In the genomic region with DNA sequence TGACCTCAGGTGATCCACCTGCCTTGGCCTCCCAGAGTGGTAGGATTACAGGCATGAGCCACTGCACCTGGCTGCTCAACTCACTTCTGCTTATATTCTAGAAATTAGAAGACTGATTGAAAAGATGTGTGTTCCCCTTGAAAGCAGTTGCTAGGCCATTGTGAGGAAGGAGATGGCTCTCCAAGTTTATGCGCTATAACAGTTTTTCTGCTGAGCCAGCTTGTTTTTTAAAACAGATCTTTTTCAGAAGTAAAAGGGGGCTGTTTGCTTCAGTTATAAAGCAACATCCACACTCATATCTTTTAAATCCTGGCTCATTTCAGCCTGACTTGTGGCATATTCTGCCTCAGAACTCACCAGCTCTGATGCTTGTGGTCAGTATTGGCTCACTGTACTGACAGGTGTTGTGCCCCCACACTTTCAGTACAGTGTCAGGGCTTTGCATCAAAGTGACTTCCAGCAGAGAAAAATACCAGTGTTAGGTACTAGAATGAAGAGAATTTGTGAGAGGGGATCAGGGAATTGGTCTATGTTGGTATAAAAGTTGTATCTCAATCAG, we compare ENCODE assay signal across 1 cellular context.
TF ChIP-seq lines count a peak whose summit lies in the region.

No MANE protein-coding gene starts in this region.

TF ChIP-seq in K562, 482 proteins besides CTCF, POLR2A, EP300 and RAD21 (continued from another document and continues in another):
- TF ChIP-seq, protein P1, sequence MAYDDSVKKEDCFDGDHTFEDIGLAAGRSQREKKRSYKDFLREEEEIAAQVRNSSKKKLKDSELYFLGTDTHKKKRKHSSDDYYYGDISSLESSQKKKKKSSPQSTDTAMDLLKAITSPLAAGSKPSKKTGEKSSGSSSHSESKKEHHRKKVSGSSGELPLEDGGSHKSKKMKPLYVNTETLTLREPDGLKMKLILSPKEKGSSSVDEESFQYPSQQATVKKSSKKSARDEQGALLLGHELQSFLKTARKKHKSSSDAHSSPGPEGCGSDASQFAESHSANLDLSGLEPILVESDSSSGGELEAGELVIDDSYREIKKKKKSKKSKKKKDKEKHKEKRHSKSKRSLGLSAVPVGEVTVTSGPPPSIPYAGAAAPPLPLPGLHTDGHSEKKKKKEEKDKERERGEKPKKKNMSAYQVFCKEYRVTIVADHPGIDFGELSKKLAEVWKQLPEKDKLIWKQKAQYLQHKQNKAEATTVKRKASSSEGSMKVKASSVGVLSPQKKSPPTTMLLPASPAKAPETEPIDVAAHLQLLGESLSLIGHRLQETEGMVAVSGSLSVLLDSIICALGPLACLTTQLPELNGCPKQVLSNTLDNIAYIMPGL (CRISPR knock-in tag; IDR thresholded peaks at IDR 0.05) = peak; percentile 30; the same call in 1 of the 2 replicates
- TF ChIP-seq, protein P2, sequence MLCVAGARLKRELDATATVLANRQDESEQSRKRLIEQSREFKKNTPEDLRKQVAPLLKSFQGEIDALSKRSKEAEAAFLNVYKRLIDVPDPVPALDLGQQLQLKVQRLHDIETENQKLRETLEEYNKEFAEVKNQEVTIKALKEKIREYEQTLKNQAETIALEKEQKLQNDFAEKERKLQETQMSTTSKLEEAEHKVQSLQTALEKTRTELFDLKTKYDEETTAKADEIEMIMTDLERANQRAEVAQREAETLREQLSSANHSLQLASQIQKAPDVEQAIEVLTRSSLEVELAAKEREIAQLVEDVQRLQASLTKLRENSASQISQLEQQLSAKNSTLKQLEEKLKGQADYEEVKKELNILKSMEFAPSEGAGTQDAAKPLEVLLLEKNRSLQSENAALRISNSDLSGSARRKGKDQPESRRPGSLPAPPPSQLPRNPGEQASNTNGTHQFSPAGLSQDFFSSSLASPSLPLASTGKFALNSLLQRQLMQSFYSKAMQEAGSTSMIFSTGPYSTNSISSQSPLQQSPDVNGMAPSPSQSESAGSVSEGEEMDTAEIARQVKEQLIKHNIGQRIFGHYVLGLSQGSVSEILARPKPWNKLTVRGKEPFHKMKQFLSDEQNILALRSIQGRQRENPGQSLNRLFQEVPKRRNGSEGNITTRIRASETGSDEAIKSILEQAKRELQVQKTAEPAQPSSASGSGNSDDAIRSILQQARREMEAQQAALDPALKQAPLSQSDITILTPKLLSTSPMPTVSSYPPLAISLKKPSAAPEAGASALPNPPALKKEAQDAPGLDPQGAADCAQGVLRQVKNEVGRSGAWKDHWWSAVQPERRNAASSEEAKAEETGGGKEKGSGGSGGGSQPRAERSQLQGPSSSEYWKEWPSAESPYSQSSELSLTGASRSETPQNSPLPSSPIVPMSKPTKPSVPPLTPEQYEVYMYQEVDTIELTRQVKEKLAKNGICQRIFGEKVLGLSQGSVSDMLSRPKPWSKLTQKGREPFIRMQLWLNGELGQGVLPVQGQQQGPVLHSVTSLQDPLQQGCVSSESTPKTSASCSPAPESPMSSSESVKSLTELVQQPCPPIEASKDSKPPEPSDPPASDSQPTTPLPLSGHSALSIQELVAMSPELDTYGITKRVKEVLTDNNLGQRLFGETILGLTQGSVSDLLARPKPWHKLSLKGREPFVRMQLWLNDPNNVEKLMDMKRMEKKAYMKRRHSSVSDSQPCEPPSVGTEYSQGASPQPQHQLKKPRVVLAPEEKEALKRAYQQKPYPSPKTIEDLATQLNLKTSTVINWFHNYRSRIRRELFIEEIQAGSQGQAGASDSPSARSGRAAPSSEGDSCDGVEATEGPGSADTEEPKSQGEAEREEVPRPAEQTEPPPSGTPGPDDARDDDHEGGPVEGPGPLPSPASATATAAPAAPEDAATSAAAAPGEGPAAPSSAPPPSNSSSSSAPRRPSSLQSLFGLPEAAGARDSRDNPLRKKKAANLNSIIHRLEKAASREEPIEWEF (CRISPR knock-in tag; IDR thresholded peaks at IDR 0.05) = no peak
- TF ChIP-seq ZNF311 (CRISPR knock-in tag; IDR thresholded peaks at IDR 0.05) (no peak), EGR1 (conservative IDR thresholded peaks at IDR 0.05) (no peak), HDAC2 (IDR thresholded peaks at IDR 0.05) (no peak), CHCHD3 (CRISPR knock-in tag; IDR thresholded peaks at IDR 0.05) (no peak), TAF15 (IDR thresholded peaks at IDR 0.05; ENCODE audit: low read depth, low read length) (no peak), MBD2 (IDR thresholded peaks at IDR 0.05; ENCODE audit: borderline replicate concordance, low read depth) (no peak), KDM2B (CRISPR knock-in tag; IDR thresholded peaks at IDR 0.05) (no peak), DIDO1 (tag; IDR thresholded peaks at IDR 0.05; ENCODE audit: low read depth) (no peak), SIX5 (IDR thresholded peaks at IDR 0.05; ENCODE audit: borderline replicate concordance in 1 of 2, insufficient read depth in 1 of 2, low read depth in 1 of 2, low read length in 2 of 2) (no peak), ZKSCAN1 (IDR thresholded peaks at IDR 0.05; ENCODE audit: low read depth, low read length) (no peak)
- TF ChIP-seq, protein P3, sequence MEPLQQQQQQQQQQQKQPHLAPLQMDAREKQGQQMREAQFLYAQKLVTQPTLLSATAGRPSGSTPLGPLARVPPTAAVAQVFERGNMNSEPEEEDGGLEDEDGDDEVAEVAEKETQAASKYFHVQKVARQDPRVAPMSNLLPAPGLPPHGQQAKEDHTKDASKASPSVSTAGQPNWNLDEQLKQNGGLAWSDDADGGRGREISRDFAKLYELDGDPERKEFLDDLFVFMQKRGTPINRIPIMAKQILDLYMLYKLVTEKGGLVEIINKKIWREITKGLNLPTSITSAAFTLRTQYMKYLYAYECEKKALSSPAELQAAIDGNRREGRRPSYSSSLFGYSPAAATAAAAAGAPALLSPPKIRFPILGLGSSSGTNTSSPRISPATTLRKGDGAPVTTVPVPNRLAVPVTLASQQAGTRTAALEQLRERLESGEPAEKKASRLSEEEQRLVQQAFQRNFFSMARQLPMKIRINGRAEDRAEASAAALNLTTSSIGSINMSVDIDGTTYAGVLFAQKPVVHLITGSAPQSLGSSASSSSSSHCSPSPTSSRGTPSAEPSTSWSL (CRISPR knock-in tag; IDR thresholded peaks at IDR 0.05; ENCODE audit: borderline replicate concordance) = no peak
- TF ChIP-seq, protein P4, sequence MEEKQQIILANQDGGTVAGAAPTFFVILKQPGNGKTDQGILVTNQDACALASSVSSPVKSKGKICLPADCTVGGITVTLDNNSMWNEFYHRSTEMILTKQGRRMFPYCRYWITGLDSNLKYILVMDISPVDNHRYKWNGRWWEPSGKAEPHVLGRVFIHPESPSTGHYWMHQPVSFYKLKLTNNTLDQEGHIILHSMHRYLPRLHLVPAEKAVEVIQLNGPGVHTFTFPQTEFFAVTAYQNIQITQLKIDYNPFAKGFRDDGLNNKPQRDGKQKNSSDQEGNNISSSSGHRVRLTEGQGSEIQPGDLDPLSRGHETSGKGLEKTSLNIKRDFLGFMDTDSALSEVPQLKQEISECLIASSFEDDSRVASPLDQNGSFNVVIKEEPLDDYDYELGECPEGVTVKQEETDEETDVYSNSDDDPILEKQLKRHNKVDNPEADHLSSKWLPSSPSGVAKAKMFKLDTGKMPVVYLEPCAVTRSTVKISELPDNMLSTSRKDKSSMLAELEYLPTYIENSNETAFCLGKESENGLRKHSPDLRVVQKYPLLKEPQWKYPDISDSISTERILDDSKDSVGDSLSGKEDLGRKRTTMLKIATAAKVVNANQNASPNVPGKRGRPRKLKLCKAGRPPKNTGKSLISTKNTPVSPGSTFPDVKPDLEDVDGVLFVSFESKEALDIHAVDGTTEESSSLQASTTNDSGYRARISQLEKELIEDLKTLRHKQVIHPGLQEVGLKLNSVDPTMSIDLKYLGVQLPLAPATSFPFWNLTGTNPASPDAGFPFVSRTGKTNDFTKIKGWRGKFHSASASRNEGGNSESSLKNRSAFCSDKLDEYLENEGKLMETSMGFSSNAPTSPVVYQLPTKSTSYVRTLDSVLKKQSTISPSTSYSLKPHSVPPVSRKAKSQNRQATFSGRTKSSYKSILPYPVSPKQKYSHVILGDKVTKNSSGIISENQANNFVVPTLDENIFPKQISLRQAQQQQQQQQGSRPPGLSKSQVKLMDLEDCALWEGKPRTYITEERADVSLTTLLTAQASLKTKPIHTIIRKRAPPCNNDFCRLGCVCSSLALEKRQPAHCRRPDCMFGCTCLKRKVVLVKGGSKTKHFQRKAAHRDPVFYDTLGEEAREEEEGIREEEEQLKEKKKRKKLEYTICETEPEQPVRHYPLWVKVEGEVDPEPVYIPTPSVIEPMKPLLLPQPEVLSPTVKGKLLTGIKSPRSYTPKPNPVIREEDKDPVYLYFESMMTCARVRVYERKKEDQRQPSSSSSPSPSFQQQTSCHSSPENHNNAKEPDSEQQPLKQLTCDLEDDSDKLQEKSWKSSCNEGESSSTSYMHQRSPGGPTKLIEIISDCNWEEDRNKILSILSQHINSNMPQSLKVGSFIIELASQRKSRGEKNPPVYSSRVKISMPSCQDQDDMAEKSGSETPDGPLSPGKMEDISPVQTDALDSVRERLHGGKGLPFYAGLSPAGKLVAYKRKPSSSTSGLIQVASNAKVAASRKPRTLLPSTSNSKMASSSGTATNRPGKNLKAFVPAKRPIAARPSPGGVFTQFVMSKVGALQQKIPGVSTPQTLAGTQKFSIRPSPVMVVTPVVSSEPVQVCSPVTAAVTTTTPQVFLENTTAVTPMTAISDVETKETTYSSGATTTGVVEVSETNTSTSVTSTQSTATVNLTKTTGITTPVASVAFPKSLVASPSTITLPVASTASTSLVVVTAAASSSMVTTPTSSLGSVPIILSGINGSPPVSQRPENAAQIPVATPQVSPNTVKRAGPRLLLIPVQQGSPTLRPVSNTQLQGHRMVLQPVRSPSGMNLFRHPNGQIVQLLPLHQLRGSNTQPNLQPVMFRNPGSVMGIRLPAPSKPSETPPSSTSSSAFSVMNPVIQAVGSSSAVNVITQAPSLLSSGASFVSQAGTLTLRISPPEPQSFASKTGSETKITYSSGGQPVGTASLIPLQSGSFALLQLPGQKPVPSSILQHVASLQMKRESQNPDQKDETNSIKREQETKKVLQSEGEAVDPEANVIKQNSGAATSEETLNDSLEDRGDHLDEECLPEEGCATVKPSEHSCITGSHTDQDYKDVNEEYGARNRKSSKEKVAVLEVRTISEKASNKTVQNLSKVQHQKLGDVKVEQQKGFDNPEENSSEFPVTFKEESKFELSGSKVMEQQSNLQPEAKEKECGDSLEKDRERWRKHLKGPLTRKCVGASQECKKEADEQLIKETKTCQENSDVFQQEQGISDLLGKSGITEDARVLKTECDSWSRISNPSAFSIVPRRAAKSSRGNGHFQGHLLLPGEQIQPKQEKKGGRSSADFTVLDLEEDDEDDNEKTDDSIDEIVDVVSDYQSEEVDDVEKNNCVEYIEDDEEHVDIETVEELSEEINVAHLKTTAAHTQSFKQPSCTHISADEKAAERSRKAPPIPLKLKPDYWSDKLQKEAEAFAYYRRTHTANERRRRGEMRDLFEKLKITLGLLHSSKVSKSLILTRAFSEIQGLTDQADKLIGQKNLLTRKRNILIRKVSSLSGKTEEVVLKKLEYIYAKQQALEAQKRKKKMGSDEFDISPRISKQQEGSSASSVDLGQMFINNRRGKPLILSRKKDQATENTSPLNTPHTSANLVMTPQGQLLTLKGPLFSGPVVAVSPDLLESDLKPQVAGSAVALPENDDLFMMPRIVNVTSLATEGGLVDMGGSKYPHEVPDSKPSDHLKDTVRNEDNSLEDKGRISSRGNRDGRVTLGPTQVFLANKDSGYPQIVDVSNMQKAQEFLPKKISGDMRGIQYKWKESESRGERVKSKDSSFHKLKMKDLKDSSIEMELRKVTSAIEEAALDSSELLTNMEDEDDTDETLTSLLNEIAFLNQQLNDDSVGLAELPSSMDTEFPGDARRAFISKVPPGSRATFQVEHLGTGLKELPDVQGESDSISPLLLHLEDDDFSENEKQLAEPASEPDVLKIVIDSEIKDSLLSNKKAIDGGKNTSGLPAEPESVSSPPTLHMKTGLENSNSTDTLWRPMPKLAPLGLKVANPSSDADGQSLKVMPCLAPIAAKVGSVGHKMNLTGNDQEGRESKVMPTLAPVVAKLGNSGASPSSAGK (IDR thresholded peaks at IDR 0.05) = no peak
- TF ChIP-seq, protein P5, sequence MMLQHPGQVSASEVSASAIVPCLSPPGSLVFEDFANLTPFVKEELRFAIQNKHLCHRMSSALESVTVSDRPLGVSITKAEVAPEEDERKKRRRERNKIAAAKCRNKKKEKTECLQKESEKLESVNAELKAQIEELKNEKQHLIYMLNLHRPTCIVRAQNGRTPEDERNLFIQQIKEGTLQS (IDR thresholded peaks at IDR 0.05) = no peak
- TF ChIP-seq, protein P5 (CRISPR knock-in tag; conservative IDR thresholded peaks at IDR 0.05) = peak; percentile 67; the same call in 1 of the 2 replicates
- TF ChIP-seq, protein P6, sequence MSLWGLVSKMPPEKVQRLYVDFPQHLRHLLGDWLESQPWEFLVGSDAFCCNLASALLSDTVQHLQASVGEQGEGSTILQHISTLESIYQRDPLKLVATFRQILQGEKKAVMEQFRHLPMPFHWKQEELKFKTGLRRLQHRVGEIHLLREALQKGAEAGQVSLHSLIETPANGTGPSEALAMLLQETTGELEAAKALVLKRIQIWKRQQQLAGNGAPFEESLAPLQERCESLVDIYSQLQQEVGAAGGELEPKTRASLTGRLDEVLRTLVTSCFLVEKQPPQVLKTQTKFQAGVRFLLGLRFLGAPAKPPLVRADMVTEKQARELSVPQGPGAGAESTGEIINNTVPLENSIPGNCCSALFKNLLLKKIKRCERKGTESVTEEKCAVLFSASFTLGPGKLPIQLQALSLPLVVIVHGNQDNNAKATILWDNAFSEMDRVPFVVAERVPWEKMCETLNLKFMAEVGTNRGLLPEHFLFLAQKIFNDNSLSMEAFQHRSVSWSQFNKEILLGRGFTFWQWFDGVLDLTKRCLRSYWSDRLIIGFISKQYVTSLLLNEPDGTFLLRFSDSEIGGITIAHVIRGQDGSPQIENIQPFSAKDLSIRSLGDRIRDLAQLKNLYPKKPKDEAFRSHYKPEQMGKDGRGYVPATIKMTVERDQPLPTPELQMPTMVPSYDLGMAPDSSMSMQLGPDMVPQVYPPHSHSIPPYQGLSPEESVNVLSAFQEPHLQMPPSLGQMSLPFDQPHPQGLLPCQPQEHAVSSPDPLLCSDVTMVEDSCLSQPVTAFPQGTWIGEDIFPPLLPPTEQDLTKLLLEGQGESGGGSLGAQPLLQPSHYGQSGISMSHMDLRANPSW (CRISPR knock-in tag; IDR thresholded peaks at IDR 0.05) = 0 out of 2 replicates have a peak, but pooled peaks have one; percentile 50
- TF ChIP-seq, protein P7, sequence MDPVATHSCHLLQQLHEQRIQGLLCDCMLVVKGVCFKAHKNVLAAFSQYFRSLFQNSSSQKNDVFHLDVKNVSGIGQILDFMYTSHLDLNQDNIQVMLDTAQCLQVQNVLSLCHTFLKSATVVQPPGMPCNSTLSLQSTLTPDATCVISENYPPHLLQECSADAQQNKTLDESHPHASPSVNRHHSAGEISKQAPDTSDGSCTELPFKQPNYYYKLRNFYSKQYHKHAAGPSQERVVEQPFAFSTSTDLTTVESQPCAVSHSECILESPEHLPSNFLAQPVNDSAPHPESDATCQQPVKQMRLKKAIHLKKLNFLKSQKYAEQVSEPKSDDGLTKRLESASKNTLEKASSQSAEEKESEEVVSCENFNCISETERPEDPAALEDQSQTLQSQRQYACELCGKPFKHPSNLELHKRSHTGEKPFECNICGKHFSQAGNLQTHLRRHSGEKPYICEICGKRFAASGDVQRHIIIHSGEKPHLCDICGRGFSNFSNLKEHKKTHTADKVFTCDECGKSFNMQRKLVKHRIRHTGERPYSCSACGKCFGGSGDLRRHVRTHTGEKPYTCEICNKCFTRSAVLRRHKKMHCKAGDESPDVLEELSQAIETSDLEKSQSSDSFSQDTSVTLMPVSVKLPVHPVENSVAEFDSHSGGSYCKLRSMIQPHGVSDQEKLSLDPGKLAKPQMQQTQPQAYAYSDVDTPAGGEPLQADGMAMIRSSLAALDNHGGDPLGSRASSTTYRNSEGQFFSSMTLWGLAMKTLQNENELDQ (CRISPR knock-in tag; IDR thresholded peaks at IDR 0.05; ENCODE audit: borderline replicate concordance) = no peak
